Comparison of ENCODE assay signal across 9 cellular contexts in genomic region chr7:27172388-27172774, GRCh38. TPM values are rescaled to one million over a fixed set of nuclear protein-coding genes. Genes with fewer than 3 reads are reported as not detected.
DNase-seq lines count a peak whose midpoint lies in the region; ATAC-seq and TF ChIP-seq lines count a peak whose summit lies in the region.
"Had no signal": no experiment of that assay in that cellular context is flagged by ENCODE, and none has a peak within 500 bp of the region (broad histone marks: within the 10 kb centered on the region; RNA-seq: fewer than 3 reads in every experiment).

No MANE protein-coding gene starts in this region.

- H3K9me3 Mint-ChIP-seq in activated naive CD8-positive, alpha-beta T cell treated with anti-CD3 and anti-CD28 coated beads, Interleukin-2, amount 10 ng/mL, durations not matched to agents 7 days and 5 days = no peaks in the 10 kb centered on the region
- no peaks in the 10 kb centered on the region for H3K9me3 Mint-ChIP-seq in natural killer cell treated with Interleukin-12 subunit alpha and Interleukin-12 subunit beta and Interleukin-15 and Interleukin-18, amount 100 ng/mL, for 72 hours

- peaks cover 3% of the 10 kb centered on the region for H3K36me3 Mint-ChIP-seq in activated naive CD8-positive, alpha-beta T cell treated with anti-CD3 and anti-CD28 coated beads, Interleukin-2, amount 10 ng/mL, durations not matched to agents 7 days and 5 days
- peaks cover 12% of the 10 kb centered on the region for H3K36me3 Mint-ChIP-seq in natural killer cell treated with Interleukin-12 subunit alpha and Interleukin-12 subunit beta and Interleukin-15 and Interleukin-18, amount 100 ng/mL, for 72 hours

- H3K4me3 Mint-ChIP-seq in activated naive CD8-positive, alpha-beta T cell treated with anti-CD3 and anti-CD28 coated beads, Interleukin-2, amount 10 ng/mL, durations not matched to agents 7 days and 5 days = peak overlapping the region; percentile 50
- peak overlapping the region; percentile 84 for H3K4me3 Mint-ChIP-seq in natural killer cell treated with Interleukin-12 subunit alpha and Interleukin-12 subunit beta and Interleukin-15 and Interleukin-18, amount 100 ng/mL, for 72 hours

- CTCF ChIA-PET in GM10248 (lab: Yijun Ruan, JAX) = interaction anchor here (3.8 kb wide), 1 partner anchor 12 kb away, joined by 19 read pairs; no protein-coding TSS in a partner anchor

- peak overlapping the region; percentile 67 for H3K27ac Mint-ChIP-seq in activated naive CD8-positive, alpha-beta T cell treated with anti-CD3 and anti-CD28 coated beads, Interleukin-2, amount 10 ng/mL, durations not matched to agents 7 days and 5 days
- H3K27ac Mint-ChIP-seq in natural killer cell treated with Interleukin-12 subunit alpha and Interleukin-12 subunit beta and Interleukin-15 and Interleukin-18, amount 100 ng/mL, for 72 hours = peak overlapping the region; percentile 59 to 67

- peaks cover 66% of the 10 kb centered on the region for H3K27me3 Mint-ChIP-seq in activated naive CD8-positive, alpha-beta T cell treated with anti-CD3 and anti-CD28 coated beads, Interleukin-2, amount 10 ng/mL, durations not matched to agents 7 days and 5 days
- H3K27me3 Mint-ChIP-seq in natural killer cell treated with Interleukin-12 subunit alpha and Interleukin-12 subunit beta and Interleukin-15 and Interleukin-18, amount 100 ng/mL, for 72 hours = peaks cover 38 to 42% of the 10 kb centered on the region in 2 donors

- H3K27ac ChIP-seq in C4-2B = peak overlapping the region; percentile 98

- DNase-seq in HCEC 1CT (peak; percentile 62), NCI-H1092 treated with DMSO at 0.1 percent for 48 hours (lab: John Stamatoyannopoulos, UW) (no peak), GM10248 (ENCODE audit: extremely low spot score) (no peak), DMS114 treated with DMSO at 0.1 percent for 48 hours (lab: John Stamatoyannopoulos, UW; ENCODE audit: unreplicated experiment) (no peak), epidermal melanocyte (ENCODE audit: insufficient read length, low spot score) (no peak)
- peak; percentile 31 for DNase-seq in activated naive CD8-positive, alpha-beta T cell treated with anti-CD3 and anti-CD28 coated beads, Interleukin-2, amount 10 ng/mL, durations not matched to agents 7 days and 5 days
- DNase-seq in natural killer cell treated with Interleukin-12 subunit alpha and Interleukin-12 subunit beta and Interleukin-15 and Interleukin-18, amount 100 ng/mL, for 72 hours (ENCODE audit: low spot score) = no peak

- POLR2A ChIA-PET in activated naive CD8-positive, alpha-beta T cell treated with anti-CD3 and anti-CD28 coated beads, Interleukin-2, amount 10 ng/mL, durations not matched to agents 7 days and 5 days (lab: Charles Lee) = no interaction called here
- POLR2A ChIA-PET in GM10248 (lab: Yijun Ruan, JAX) = no interaction called here

- peaks cover 9% of the 10 kb centered on the region for H3K4me1 Mint-ChIP-seq in activated naive CD8-positive, alpha-beta T cell treated with anti-CD3 and anti-CD28 coated beads, Interleukin-2, amount 10 ng/mL, durations not matched to agents 7 days and 5 days
- peaks cover 21 to 32% of the 10 kb centered on the region in 2 donors for H3K4me1 Mint-ChIP-seq in natural killer cell treated with Interleukin-12 subunit alpha and Interleukin-12 subunit beta and Interleukin-15 and Interleukin-18, amount 100 ng/mL, for 72 hours (ENCODE audit: low read depth in 2 of 2)

- ATAC-seq in activated naive CD8-positive, alpha-beta T cell treated with anti-CD3 and anti-CD28 coated beads, Interleukin-2, amount 10 ng/mL, durations not matched to agents 7 days and 5 days (ENCODE audit: low read depth) = no peak
- ATAC-seq in natural killer cell treated with Interleukin-12 subunit alpha and Interleukin-12 subunit beta and Interleukin-15 and Interleukin-18, amount 100 ng/mL, for 72 hours = no peak

- no peak for TF ChIP-seq CTCF in C4-2B (conservative IDR thresholded peaks at IDR 0.05)
- TF ChIP-seq CTCF in GM10248 (IDR thresholded peaks at IDR 0.05; ENCODE audit: control extremely low read depth, extremely low read depth, low read depth, missing control alignments) = no peak

RNA-seq across cellular contexts. Expression of gene HOXA10, which starts 1.7 kb away (rescaled TPM):
- not detected for total RNA-seq in activated naive CD8-positive, alpha-beta T cell treated with anti-CD3 and anti-CD28 coated beads, Interleukin-2, amount 10 ng/mL, durations not matched to agents 7 days and 5 days
- total RNA-seq in natural killer cell treated with Interleukin-12 subunit alpha and Interleukin-12 subunit beta and Interleukin-15 and Interleukin-18, amount 100 ng/mL, for 72 hours = 1 to 10 TPM in 1 of 2 donors, under 1 TPM in 1; 0.88 to 1.3 TPM

RNA-seq across cellular contexts. Expression of gene HOXA9, which starts 7.0 kb away (rescaled TPM):
- not detected for total RNA-seq in activated naive CD8-positive, alpha-beta T cell treated with anti-CD3 and anti-CD28 coated beads, Interleukin-2, amount 10 ng/mL, durations not matched to agents 7 days and 5 days
- 1 to 10 TPM in 1 of 2 donors, not detected in 1; 2.4 TPM for total RNA-seq in natural killer cell treated with Interleukin-12 subunit alpha and Interleukin-12 subunit beta and Interleukin-15 and Interleukin-18, amount 100 ng/mL, for 72 hours

RNA-seq across cellular contexts. Expression of gene HOXA11, which starts 12.7 kb away (rescaled TPM):
- not detected for total RNA-seq in activated naive CD8-positive, alpha-beta T cell treated with anti-CD3 and anti-CD28 coated beads, Interleukin-2, amount 10 ng/mL, durations not matched to agents 7 days and 5 days
- total RNA-seq in natural killer cell treated with Interleukin-12 subunit alpha and Interleukin-12 subunit beta and Interleukin-15 and Interleukin-18, amount 100 ng/mL, for 72 hours = under 1 TPM; 0.20 to 0.76 TPM
- total RNA-seq: heart left ventricle had no signal

RNA-seq across cellular contexts. Expression of gene HOXA7, which starts 15.9 kb away (rescaled TPM):
- total RNA-seq in activated naive CD8-positive, alpha-beta T cell treated with anti-CD3 and anti-CD28 coated beads, Interleukin-2, amount 10 ng/mL, durations not matched to agents 7 days and 5 days = not detected
- total RNA-seq in natural killer cell treated with Interleukin-12 subunit alpha and Interleukin-12 subunit beta and Interleukin-15 and Interleukin-18, amount 100 ng/mL, for 72 hours = under 1 TPM in 1 of 2 donors, not detected in 1; 0.20 TPM

RNA-seq across cellular contexts. Expression of gene HOXA3, which starts 20.0 kb away (rescaled TPM):
- total RNA-seq in activated naive CD8-positive, alpha-beta T cell treated with anti-CD3 and anti-CD28 coated beads, Interleukin-2, amount 10 ng/mL, durations not matched to agents 7 days and 5 days = not detected
- total RNA-seq in natural killer cell treated with Interleukin-12 subunit alpha and Interleukin-12 subunit beta and Interleukin-15 and Interleukin-18, amount 100 ng/mL, for 72 hours = not detected

Comparison
In these comparisons a context has a peak if more than half of its experiments do, and no peak if none do; other contexts are left out.
1. DNase-seq: peak in HCEC 1CT (single experiment) and activated naive CD8-positive, alpha-beta T cell treated with anti-CD3 and anti-CD28 coated beads, Interleukin-2, amount 10 ng/mL, durations not matched to agents 7 days and 5 days (single experiment); none in natural killer cell treated with Interleukin-12 subunit alpha and Interleukin-12 subunit beta and Interleukin-15 and Interleukin-18, amount 100 ng/mL, for 72 hours (single experiment), NCI-H1092 treated with DMSO at 0.1 percent for 48 hours (single experiment), GM10248 (single experiment), DMS114 treated with DMSO at 0.1 percent for 48 hours (single experiment) and epidermal melanocyte (single experiment).